ENCODE assay signal across 1 cellular context in genomic region chr7:97495487-97495886, GRCh38.
TF ChIP-seq lines count a peak whose summit lies in the region.

No MANE protein-coding gene starts in this region.

TF ChIP-seq in K562, 482 proteins besides CTCF, POLR2A, EP300 and RAD21 (continued from another document):
- no peak for TF ChIP-seq ZNF407 (IDR thresholded peaks at IDR 0.05; ENCODE audit: low read depth)
- no peak for TF ChIP-seq SLC30A9 (CRISPR knock-in tag; IDR thresholded peaks at IDR 0.05)
- TF ChIP-seq MLLT1 (IDR thresholded peaks at IDR 0.05) = no peak
- TF ChIP-seq POLR3G (IDR thresholded peaks at IDR 0.05; ENCODE audit: extremely low read depth, insufficient read length, insufficient replicate concordance) = no peak
- TF ChIP-seq EP400 (IDR thresholded peaks at IDR 0.05) = no peak
- no peak for TF ChIP-seq HBP1 (CRISPR knock-in tag; IDR thresholded peaks at IDR 0.05)
- no peak for TF ChIP-seq ETV6 (IDR thresholded peaks at IDR 0.05; ENCODE audit: borderline replicate concordance in 1 of 2, low read depth in 2 of 2, low read length in 1 of 2)
- no peak for TF ChIP-seq ETV6 (CRISPR knock-in tag; IDR thresholded peaks at IDR 0.05; ENCODE audit: borderline replicate concordance)
- TF ChIP-seq ZNF740 (CRISPR knock-in tag; IDR thresholded peaks at IDR 0.05) = no peak
- TF ChIP-seq ZNF740 (tag; IDR thresholded peaks at IDR 0.05) = no peak
- no peak for TF ChIP-seq NFXL1 (CRISPR knock-in tag; IDR thresholded peaks at IDR 0.05)
- TF ChIP-seq ZKSCAN8 (CRISPR knock-in tag; IDR thresholded peaks at IDR 0.05) = no peak
- no peak for TF ChIP-seq SMARCB1 (IDR thresholded peaks at IDR 0.05; ENCODE audit: insufficient read length, low read depth)
- TF ChIP-seq TRIM28 (IDR thresholded peaks at IDR 0.05) = no peak
- TF ChIP-seq CBX3 (IDR thresholded peaks at IDR 0.05; ENCODE audit: borderline replicate concordance in 1 of 2, low read length in 2 of 2) = no peak
- no peak for TF ChIP-seq ATF6 (CRISPR knock-in tag; IDR thresholded peaks at IDR 0.05)
- TF ChIP-seq MTF1 (CRISPR knock-in tag; IDR thresholded peaks at IDR 0.05; ENCODE audit: borderline replicate concordance) = no peak
